In the genomic region with DNA sequence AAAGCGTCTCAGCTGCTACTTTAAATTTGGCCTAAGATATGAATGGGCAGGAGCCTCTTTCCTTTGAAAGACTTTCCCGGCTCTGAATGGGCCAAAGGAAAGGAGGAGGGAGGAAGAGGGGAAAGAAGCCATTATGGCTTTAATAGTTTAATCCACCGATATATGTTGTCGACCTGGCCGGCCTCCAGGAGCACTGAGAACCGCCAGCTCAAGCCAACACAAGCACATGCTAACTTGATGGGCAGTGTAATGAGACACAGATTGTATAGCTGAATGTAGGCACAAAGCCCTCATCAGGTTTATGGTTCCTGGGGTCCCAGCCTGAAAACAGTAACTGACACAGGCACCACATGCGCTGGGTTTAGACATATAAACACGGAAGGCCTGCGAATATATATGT, we compare ENCODE assay signal across 19 cellular contexts.
A peak's percentile ranks its signal among the peaks of the same experiment; 100 is the strongest.
DNase-seq lines count a peak whose midpoint lies in the region; ATAC-seq and TF ChIP-seq lines count a peak whose summit lies in the region.
"Had no signal": no experiment of that assay in that cellular context is flagged by ENCODE, and none has a peak within 500 bp of the region (broad histone marks: within the 10 kb centered on the region; RNA-seq: fewer than 3 reads in every experiment).

No MANE protein-coding gene starts in this region.

- CTCF ChIA-PET in SK-N-SH (lab: Yijun Ruan, JAX), result interaction anchor here (1.3 to 1.8 kb wide), 2 partner anchors 13 to 45 kb away, joined by 5 to 7 read pairs; no protein-coding TSS in a partner anchor
- CTCF ChIA-PET in IMR-90 (lab: Yijun Ruan, JAX), result no interaction called here

- DNase-seq in SK-N-SH (no peak), IMR-90 (no peak), left kidney (ENCODE audit: low read depth, low spot score) (peak; percentile 18), prostate gland (ENCODE audit: low spot score) (no peak), sciatic nerve (ENCODE audit: low spot score) (no peak), hypothalamus (lab: John Stamatoyannopoulos, UW) (no peak)
- DNase-seq: CD4-positive, alpha-beta memory T cell; COR-L47; GF-D8; H7; Karpas-422; NCI-H1417; NCI-H1694; NCI-H2029 treated with DMSO at 0.1 percent for 48 hours; NCI-H2171; NCI-H345; NCI-H510A treated with DMSO at 0.1 percent for 48 hours had no signal

- TF ChIP-seq CTCF in SK-N-SH (IDR thresholded peaks at IDR 0.05) (no peak), IMR-90 (conservative IDR thresholded peaks at IDR 0.05; ENCODE audit: low read depth, low read length) (no peak), brain (conservative IDR thresholded peaks at IDR 0.05) (no peak), prostate gland (IDR thresholded peaks at IDR 0.05) (no peak)

- no peak overlapping the region for H2BK5ac ChIP-seq in IMR-90 (ENCODE audit: low read depth, low read length, poor library complexity, severe bottlenecking)

- peak overlapping the region in 1 of 5 experiments; percentile 46 for H3K4me3 Mint-ChIP-seq in brain
- H3K4me3 Mint-ChIP-seq: CD4-positive, alpha-beta memory T cell had no signal

- peak; percentile 34; the same call in 1 of the 3 replicates for ATAC-seq in SK-N-SH treated with all-trans-retinoic acid at 6 μM for 48 hours
- no peak for ATAC-seq in IMR-90 (ENCODE audit: low read depth)
- no peak for ATAC-seq in sciatic nerve

- H3K14ac ChIP-seq in IMR-90 (replicated peaks; ENCODE audit: low read depth, low read length), result no peak overlapping the region

- peak overlapping the region; percentile 35; the same call in 1 of the 3 replicates for H2BK15ac ChIP-seq in IMR-90 (ENCODE audit: low read depth, low read length)

- no peak for TF ChIP-seq POLR2A in IMR-90 (IDR thresholded peaks at IDR 0.05; ENCODE audit: low read depth, low read length)
- TF ChIP-seq POLR2A in prostate gland (IDR thresholded peaks at IDR 0.05), result no peak

- H3F3A ChIP-seq in SK-N-SH (replicated peaks; ENCODE audit: insufficient read depth), result no peaks in the 10 kb centered on the region

- H2AFZ ChIP-seq in SK-N-SH (ENCODE audit: low read depth), result no peak overlapping the region
- peak overlapping the region; percentile 11 for H2AFZ ChIP-seq in IMR-90 (replicated peaks; ENCODE audit: low read length, poor library complexity)

- H3K27ac Mint-ChIP-seq in brain, result peak overlapping the region in 3 of 5 experiments; percentile 16 to 68 (median 26)
- H3K27ac Mint-ChIP-seq: CD4-positive, alpha-beta memory T cell had no signal

- H3K9me3 Mint-ChIP-seq in brain, result no peaks in the 10 kb centered on the region
- H3K9me3 Mint-ChIP-seq: CD4-positive, alpha-beta memory T cell had no signal

- no peak overlapping the region for H3K18ac ChIP-seq in IMR-90 (ENCODE audit: low read depth, low read length)

- H3K4me3 ChIP-seq in SK-N-SH (ENCODE audit: low read depth in 2 of 2, low read length in 1 of 2) (no peak overlapping the region), IMR-90 (ENCODE audit: insufficient read depth, low read depth, low read length) (no peak overlapping the region), prostate gland (no peak overlapping the region)

- no peak overlapping the region for H3K56ac ChIP-seq in IMR-90 (ENCODE audit: extremely low read depth, insufficient read depth, low read length)

- WGBS in SK-N-SH (ENCODE audit: low lambda C conversion rate), result 65% methylated on average over 9 of the region's 9 CpGs
- 45% methylated on average over 2 of the region's 9 CpGs; no CpG with 5 or more reads in 1 of the 2 experiments for WGBS in IMR-90 (ENCODE audit: extremely low coverage in 2 of 2, insufficient read length in 1 of 2), 2 experiments
- 28% methylated on average over 9 of the region's 9 CpGs for WGBS in prostate gland

- H2BK20ac ChIP-seq in IMR-90 (ENCODE audit: low read depth, low read length), result no peak overlapping the region

- H3K9me3 ChIP-seq in SK-N-SH (no peaks in the 10 kb centered on the region), IMR-90 (ENCODE audit: control insufficient read depth, insufficient read depth, low read length) (no peaks in the 10 kb centered on the region), prostate gland (no peaks in the 10 kb centered on the region)

- H2AK9ac ChIP-seq in IMR-90 (replicated peaks; ENCODE audit: low read depth, low read length, poor library complexity), result no peak overlapping the region

- TF ChIP-seq RAD21 in SK-N-SH (IDR thresholded peaks at IDR 0.05; ENCODE audit: low read length) (no peak), IMR-90 (IDR thresholded peaks at IDR 0.05; ENCODE audit: low read length) (no peak)

- no peaks in the 10 kb centered on the region for H4K20me1 ChIP-seq in SK-N-SH (ENCODE audit: insufficient read depth)
- H4K20me1 ChIP-seq in IMR-90 (ENCODE audit: insufficient read depth, low read length), result no peaks in the 10 kb centered on the region

- dilution Hi-C loops in IMR-90 (cut with HindIII; ENCODE audit: low sequenced_read_pairs, unreplicated experiment), result no loop called here

- H4K5ac ChIP-seq in IMR-90 (ENCODE audit: low read depth, low read length), result no peak overlapping the region

- no peak overlapping the region for H3K9ac ChIP-seq in SK-N-SH
- no peak overlapping the region for H3K9ac ChIP-seq in IMR-90 (ENCODE audit: low read depth, low read length)

- no peaks in the 10 kb centered on the region for H3K36me3 Mint-ChIP-seq in brain
- H3K36me3 Mint-ChIP-seq: CD4-positive, alpha-beta memory T cell had no signal

- no peaks in the 10 kb centered on the region for H3K36me3 ChIP-seq in SK-N-SH (replicated peaks in 1 of 2; ENCODE audit: control insufficient read depth in 1 of 2, insufficient read depth in 2 of 2, low read length in 1 of 2)
- H3K36me3 ChIP-seq in IMR-90 (ENCODE audit: control insufficient read depth, insufficient read depth, low read length), result no peaks in the 10 kb centered on the region
- no peaks in the 10 kb centered on the region for H3K36me3 ChIP-seq in prostate gland

- 0 out of 2 replicates have a peak overlapping the region, but pooled peaks have one; percentile 13 for H2AK5ac ChIP-seq in IMR-90 (ENCODE audit: low read depth, low read length)

- H3K27me3 ChIP-seq in SK-N-SH (ENCODE audit: insufficient read depth), result no peaks in the 10 kb centered on the region
- H3K27me3 ChIP-seq in IMR-90 (ENCODE audit: control insufficient read depth, insufficient read depth, low read length), result no peaks in the 10 kb centered on the region
- H3K27me3 ChIP-seq in prostate gland (replicated peaks; ENCODE audit: insufficient read depth), result no peaks in the 10 kb centered on the region

- H3K9me1 ChIP-seq in IMR-90 (ENCODE audit: insufficient read depth, low read length), result no peaks in the 10 kb centered on the region; the same call in 1 of the 2 replicates

- H3K23ac ChIP-seq in IMR-90 (ENCODE audit: low read depth, low read length), result 0 out of 2 replicates have a peak overlapping the region, but pooled peaks have one; percentile 26

- no peaks in the 10 kb centered on the region for H3K9me2 ChIP-seq in SK-N-SH

- H2BK120ac ChIP-seq in IMR-90 (ENCODE audit: low read depth, low read length), result no peak overlapping the region; the same call in 1 of the 2 replicates

- peaks cover 59% of the 10 kb centered on the region for H3K4me1 Mint-ChIP-seq in brain
- H3K4me1 Mint-ChIP-seq: CD4-positive, alpha-beta memory T cell had no signal

- BruUV-seq in IMR-90 (replicated peaks; lab: Mats Ljungman, UMichigan), result no TSS peak

- H3K4me2 ChIP-seq in SK-N-SH (no peak overlapping the region), IMR-90 (ENCODE audit: low read depth, low read length) (no peak overlapping the region)

- no peak overlapping the region for H4K91ac ChIP-seq in IMR-90 (ENCODE audit: insufficient read depth, low read depth, low read length)

- peak overlapping the region in 1 of 2 experiments; percentile 45; a peak in 1 of 4 replicates for H4K8ac ChIP-seq in IMR-90 (ENCODE audit: low read depth in 2 of 2, low read length in 2 of 2)

- H3K79me2 ChIP-seq in SK-N-SH (ENCODE audit: insufficient read depth), result no peaks in the 10 kb centered on the region

- POLR2A ChIA-PET in SK-N-SH (lab: Yijun Ruan, JAX) (no interaction called here), IMR-90 (lab: Charles Lee; ENCODE audit: unreplicated experiment) (no interaction called here)

- in situ Hi-C loops in IMR-90 (cut with MboI; ENCODE audit: low sequenced_read_pairs), result no loop called here

- intact Hi-C loops in IMR-90 (cut with micrococcal nuclease), result no loop called here
- intact Hi-C loops in prostate gland (cut with DNase I), result no loop called here
- intact Hi-C loops in sciatic nerve (cut with DNase I), result no loop called here

- TF ChIP-seq EP300 in SK-N-SH (IDR thresholded peaks at IDR 0.05; ENCODE audit: borderline replicate concordance in 1 of 2, low read depth in 1 of 2, low read length in 1 of 2), result no peak

- H3K79me1 ChIP-seq in IMR-90 (ENCODE audit: low read depth in 1 of 2, low read length in 2 of 2), result no peaks in the 10 kb centered on the region

- H3K27ac ChIP-seq in SK-N-SH (ENCODE audit: low read depth in 2 of 2, low read length in 1 of 2) (no peak overlapping the region), IMR-90 (ENCODE audit: insufficient read depth, low read length) (no peak overlapping the region), prostate gland (no peak overlapping the region)

- H3K4me1 ChIP-seq in SK-N-SH (ENCODE audit: control insufficient read depth in 1 of 2, insufficient read depth in 2 of 2, low read depth in 1 of 2, low read length in 1 of 2), result peaks cover 12 to 15% of the 10 kb centered on the region in 2 experiments; a peak in 2 of 4 replicates
- H3K4me1 ChIP-seq in IMR-90 (ENCODE audit: control insufficient read depth, insufficient read depth, low read length), result peaks cover 4% of the 10 kb centered on the region; the same call in 1 of the 2 replicates
- H3K4me1 ChIP-seq in prostate gland (replicated peaks), result no peaks in the 10 kb centered on the region

- H3K4ac ChIP-seq in IMR-90 (ENCODE audit: low read depth, low read length), result no peak overlapping the region

- peaks cover 3% of the 10 kb centered on the region for H3K27me3 Mint-ChIP-seq in brain

TF ChIP-seq in SK-N-SH treated with all-trans-retinoic acid at 6 μM for 48 hours, 23 proteins besides CTCF, POLR2A, EP300 and RAD21:
- TF ChIP-seq ESRRG (CRISPR knock-in tag; IDR thresholded peaks at IDR 0.05) (no peak), ISL1 (CRISPR knock-in tag; IDR thresholded peaks at IDR 0.05) (no peak), GLIS3 (CRISPR knock-in tag; IDR thresholded peaks at IDR 0.05) (no peak), SNAI2 (CRISPR knock-in tag; IDR thresholded peaks at IDR 0.05) (no peak), TOX (CRISPR knock-in tag; IDR thresholded peaks at IDR 0.05; ENCODE audit: borderline replicate concordance) (no peak)

TF ChIP-seq in SK-N-SH, 30 proteins besides CTCF, POLR2A, EP300 and RAD21 (continues in another document):
- TF ChIP-seq TCF12 (IDR thresholded peaks at IDR 0.05), result no peak

TF ChIP-seq in IMR-90, 13 proteins besides CTCF, POLR2A, EP300 and RAD21 (continues in another document):
- TF ChIP-seq CHD1 (IDR thresholded peaks at IDR 0.05; ENCODE audit: low read depth, low read length) (no peak), MXI1 (IDR thresholded peaks at IDR 0.05; ENCODE audit: borderline replicate concordance, low read depth, low read length) (no peak), RFX5 (IDR thresholded peaks at IDR 0.05; ENCODE audit: low read depth, low read length) (no peak), NFE2L2 (IDR thresholded peaks at IDR 0.05; ENCODE audit: low read depth, low read length) (no peak), SMC3 (IDR thresholded peaks at IDR 0.05; ENCODE audit: low read depth, low read length) (no peak), RCOR1 (IDR thresholded peaks at IDR 0.05; ENCODE audit: insufficient replicate concordance, low read length) (no peak)
